ENCODE assay signal across 18 cellular contexts in genomic region chr9:137663584-137663983, GRCh38.
"Had no signal": no experiment of that assay in that cellular context is flagged by ENCODE, and none has a peak within 500 bp of the region (broad histone marks: within the 10 kb centered on the region; RNA-seq: fewer than 3 reads in every experiment).

No MANE protein-coding gene starts in this region.

- H3K36me3 ChIP-seq: tibial artery had no signal

- DNase-seq: activated B cell treated with CpG ODN at 0.5 μM for 24 hours; activated CD4-positive, alpha-beta memory T cell treated with anti-CD3 and anti-CD28 coated beads for 36 hours; activated CD4-positive, alpha-beta T cell treated with anti-CD3 and anti-CD28 coated beads for 4 hours; activated naive CD4-positive, alpha-beta T cell treated with anti-CD3 and anti-CD28 coated beads, Interleukin-2, amount 10 ng/mL, durations not matched to agents 7 days and 5 days; activated naive CD8-positive, alpha-beta T cell treated with anti-CD3 and anti-CD28 coated beads, Interleukin-2, amount 50 U/mL, for 24 hours; activated T-cell treated with anti-CD3 and anti-CD28 coated beads, Interleukin-2, amount 50 U/mL, for 24 hours; anterior cingulate cortex; effector memory CD8-positive, alpha-beta T cell; hippocampal formation; left lung; occipital lobe; stimulated activated CD4-positive, alpha-beta T cell treated with anti-CD3 and anti-CD28 coated beads, Interleukin-12 subunit alpha, Interleukin-12 subunit beta, amount 100 ng/mL, for 4 hours; stimulated activated CD4-positive, alpha-beta T cell treated with anti-CD3 and anti-CD28 coated beads, Interleukin-1b, Interleukin-23, amount 100 ng/mL, for 48 hours; stimulated activated CD8-positive, alpha-beta memory T cell treated with anti-CD3 and anti-CD28 coated beads, Interleukin-4, amount 100 ng/mL, for 48 hours; stimulated activated naive CD4-positive, alpha-beta T cell treated with Interleukin-2 at 50 U/mL for 16 hours; T-helper 2 cell; tibial artery had no signal

- H3K4me3 Mint-ChIP-seq: activated B cell treated with CpG ODN at 0.5 μM for 24 hours; activated CD4-positive, alpha-beta memory T cell treated with anti-CD3 and anti-CD28 coated beads for 36 hours; activated naive CD4-positive, alpha-beta T cell treated with anti-CD3 and anti-CD28 coated beads, Interleukin-2, amount 10 ng/mL, durations not matched to agents 7 days and 5 days; activated naive CD8-positive, alpha-beta T cell treated with anti-CD3 and anti-CD28 coated beads, Interleukin-2, amount 50 U/mL, for 24 hours; activated T-cell treated with anti-CD3 and anti-CD28 coated beads, Interleukin-2, amount 50 U/mL, for 24 hours; brain; effector memory CD8-positive, alpha-beta T cell had no signal

- H3K27ac Mint-ChIP-seq: activated B cell treated with CpG ODN at 0.5 μM for 24 hours; activated CD4-positive, alpha-beta memory T cell treated with anti-CD3 and anti-CD28 coated beads for 36 hours; activated naive CD4-positive, alpha-beta T cell treated with anti-CD3 and anti-CD28 coated beads, Interleukin-2, amount 10 ng/mL, durations not matched to agents 7 days and 5 days; activated naive CD8-positive, alpha-beta T cell treated with anti-CD3 and anti-CD28 coated beads, Interleukin-2, amount 50 U/mL, for 24 hours; activated T-cell treated with anti-CD3 and anti-CD28 coated beads, Interleukin-2, amount 50 U/mL, for 24 hours had no signal

- ATAC-seq: activated naive CD8-positive, alpha-beta T cell treated with anti-CD3 and anti-CD28 coated beads, Interleukin-2, amount 50 U/mL, for 24 hours; effector memory CD8-positive, alpha-beta T cell; left lung had no signal

- H3K9me3 Mint-ChIP-seq: activated B cell treated with CpG ODN at 0.5 μM for 24 hours; activated CD4-positive, alpha-beta memory T cell treated with anti-CD3 and anti-CD28 coated beads for 36 hours; activated naive CD4-positive, alpha-beta T cell treated with anti-CD3 and anti-CD28 coated beads, Interleukin-2, amount 10 ng/mL, durations not matched to agents 7 days and 5 days; activated naive CD8-positive, alpha-beta T cell treated with anti-CD3 and anti-CD28 coated beads, Interleukin-2, amount 50 U/mL, for 24 hours; activated T-cell treated with anti-CD3 and anti-CD28 coated beads, Interleukin-2, amount 50 U/mL, for 24 hours; brain; effector memory CD8-positive, alpha-beta T cell had no signal

- H3K9me3 ChIP-seq: left lung, tibial artery had no signal

- H3K27ac ChIP-seq: left lung, tibial artery had no signal

- H3K27me3 ChIP-seq: left lung, tibial artery had no signal

- H3K27me3 Mint-ChIP-seq: activated B cell treated with CpG ODN at 0.5 μM for 24 hours; activated CD4-positive, alpha-beta memory T cell treated with anti-CD3 and anti-CD28 coated beads for 36 hours; activated naive CD4-positive, alpha-beta T cell treated with anti-CD3 and anti-CD28 coated beads, Interleukin-2, amount 10 ng/mL, durations not matched to agents 7 days and 5 days; activated naive CD8-positive, alpha-beta T cell treated with anti-CD3 and anti-CD28 coated beads, Interleukin-2, amount 50 U/mL, for 24 hours; activated T-cell treated with anti-CD3 and anti-CD28 coated beads, Interleukin-2, amount 50 U/mL, for 24 hours; effector memory CD8-positive, alpha-beta T cell had no signal

- H3K4me3 ChIP-seq: left lung, tibial artery had no signal
